In the genomic region with DNA sequence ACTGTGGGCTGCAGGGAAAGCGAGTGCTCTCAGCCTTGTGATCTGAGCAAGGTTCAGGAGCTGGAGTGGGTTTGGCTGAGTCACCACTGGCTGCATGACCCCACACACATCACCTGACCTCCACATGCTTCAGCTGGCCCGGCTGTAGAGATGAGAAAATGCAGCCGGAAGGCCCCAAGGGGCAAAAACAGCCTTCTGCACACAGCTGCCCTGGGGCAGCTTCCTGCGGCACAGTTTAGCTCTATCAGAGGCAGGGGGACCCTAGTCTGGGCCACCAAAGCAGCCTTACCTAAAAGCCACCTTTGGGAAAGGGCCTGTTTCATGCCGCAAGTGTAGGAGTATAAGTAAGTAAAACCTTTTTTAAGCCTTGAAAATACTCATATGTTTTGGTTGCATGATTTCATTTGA, we compare ENCODE assay signal across 10 cellular contexts.
A peak's percentile ranks its signal among the peaks of the same experiment; 100 is the strongest.
DNase-seq lines count a peak whose midpoint lies in the region; ATAC-seq and TF ChIP-seq lines count a peak whose summit lies in the region.
"Had no signal": no experiment of that assay in that cellular context is flagged by ENCODE, and none has a peak within 500 bp of the region (broad histone marks: within the 10 kb centered on the region; RNA-seq: fewer than 3 reads in every experiment).

No MANE protein-coding gene starts in this region.

- peak; percentile 89 for ATAC-seq in HG02973 (IDR thresholded peaks at IDR 0.05; ENCODE audit: unreplicated experiment)
- ATAC-seq in upper lobe of right lung, result peak; percentile 91
- no peak for ATAC-seq in T-cell (replicated peaks in 1 of 4)

- CTCF ChIA-PET in T-cell (lab: Charles Lee), result no interaction called here

- peaks cover 26% of the 10 kb centered on the region for H3K4me1 ChIP-seq in SJSA1 (replicated peaks)
- peaks cover 13% of the 10 kb centered on the region for H3K4me1 ChIP-seq in left ventricle myocardium inferior
- H3K4me1 ChIP-seq in upper lobe of right lung, result peaks cover 4% of the 10 kb centered on the region

- intact Hi-C loops in left ventricle myocardium inferior (cut with micrococcal nuclease), result no loop called here
- intact Hi-C loops in upper lobe of right lung (cut with DNase I), result no loop called here

- peaks cover 10% of the 10 kb centered on the region for H3K4me1 Mint-ChIP-seq in activated T-cell treated with anti-CD3 and anti-CD28 coated beads, Interleukin-2, amount 50 U/mL, for 24 hours (ENCODE audit: low read depth)
- H3K4me1 Mint-ChIP-seq in T-cell, result no peaks in the 10 kb centered on the region

- H3K27ac ChIP-seq in SJSA1 (peak overlapping the region; percentile 74), left ventricle myocardium inferior (replicated peaks) (peak overlapping the region; percentile 53), upper lobe of right lung (no peak overlapping the region)
- H3K27ac ChIP-seq: C4-2B had no signal

- TF ChIP-seq CTCF in left ventricle myocardium inferior (IDR thresholded peaks at IDR 0.05; ENCODE audit: borderline replicate concordance) (no peak), upper lobe of right lung (IDR thresholded peaks at IDR 0.05) (no peak)

- peaks cover 17% of the 10 kb centered on the region for H3K27me3 Mint-ChIP-seq in activated T-cell treated with anti-CD3 and anti-CD28 coated beads, Interleukin-2, amount 50 U/mL, for 24 hours
- peaks cover 15% of the 10 kb centered on the region in 2 donors for H3K27me3 Mint-ChIP-seq in T-cell

- no peaks in the 10 kb centered on the region for H3K36me3 Mint-ChIP-seq in activated T-cell treated with anti-CD3 and anti-CD28 coated beads, Interleukin-2, amount 50 U/mL, for 24 hours (ENCODE audit: low read depth)
- no peaks in the 10 kb centered on the region for H3K36me3 Mint-ChIP-seq in T-cell

- peak overlapping the region; percentile 9 for H3K27ac Mint-ChIP-seq in activated T-cell treated with anti-CD3 and anti-CD28 coated beads, Interleukin-2, amount 50 U/mL, for 24 hours
- H3K27ac Mint-ChIP-seq in T-cell, result no peak overlapping the region

- H3K4me3 ChIP-seq in SJSA1 (no peak overlapping the region), left ventricle myocardium inferior (no peak overlapping the region), upper lobe of right lung (no peak overlapping the region)

- H3K36me3 ChIP-seq in SJSA1, result no peaks in the 10 kb centered on the region
- no peaks in the 10 kb centered on the region for H3K36me3 ChIP-seq in left ventricle myocardium inferior
- no peaks in the 10 kb centered on the region for H3K36me3 ChIP-seq in upper lobe of right lung

- H3K9me3 ChIP-seq in SJSA1 (replicated peaks) (no peaks in the 10 kb centered on the region), left ventricle myocardium inferior (replicated peaks) (peaks cover 19% of the 10 kb centered on the region), upper lobe of right lung (no peaks in the 10 kb centered on the region)

- POLR2A ChIA-PET in T-cell (lab: Charles Lee), result no interaction called here

- peaks cover 16% of the 10 kb centered on the region for H3K9me3 Mint-ChIP-seq in activated T-cell treated with anti-CD3 and anti-CD28 coated beads, Interleukin-2, amount 50 U/mL, for 24 hours
- peaks cover 14 to 19% (median 15%) of the 10 kb centered on the region in 3 donors for H3K9me3 Mint-ChIP-seq in T-cell

- H3K27me3 ChIP-seq in SJSA1 (replicated peaks) (no peaks in the 10 kb centered on the region), left ventricle myocardium inferior (ENCODE audit: low read depth) (no peaks in the 10 kb centered on the region), upper lobe of right lung (no peaks in the 10 kb centered on the region)

- no peak overlapping the region for H3K4me3 Mint-ChIP-seq in activated T-cell treated with anti-CD3 and anti-CD28 coated beads, Interleukin-2, amount 50 U/mL, for 24 hours
- no peak overlapping the region for H3K4me3 Mint-ChIP-seq in T-cell
- H3K4me3 Mint-ChIP-seq: activated naive CD8-positive, alpha-beta T cell had no signal

- no peak for DNase-seq in activated T-cell treated with anti-CD3 and anti-CD28 coated beads, Interleukin-2, amount 50 U/mL, for 24 hours
- DNase-seq in activated T-cell treated with anti-CD3 and anti-CD28 coated beads, Interleukin-2, amount 50 U/mL, for 48 hours, result no peak
- DNase-seq in SJSA1 (ENCODE audit: low read depth in 1 of 2, low spot score in 2 of 2), result peak; percentile 62 to 66
- DNase-seq in left ventricle myocardium inferior, result peak; percentile 51
- peak; percentile 75 for DNase-seq in upper lobe of right lung
- no peak for DNase-seq in SHP77 (lab: John Stamatoyannopoulos, UW)
- DNase-seq in T-cell, result no peak

Comparison
In these comparisons a context has a peak if more than half of its experiments do, and no peak if none do; other contexts are left out.
1. DNase-seq: peak in SJSA1 (2 of 2), left ventricle myocardium inferior (single experiment) and upper lobe of right lung (single experiment); none in activated T-cell treated with anti-CD3 and anti-CD28 coated beads, Interleukin-2, amount 50 U/mL, for 24 hours (single experiment), activated T-cell treated with anti-CD3 and anti-CD28 coated beads, Interleukin-2, amount 50 U/mL, for 48 hours (0 of 2), SHP77 (0 of 2) and T-cell (0 of 34).
2. ATAC-seq: peak in HG02973 (single experiment) and upper lobe of right lung (single experiment); none in T-cell (0 of 4).